In the genomic region with DNA sequence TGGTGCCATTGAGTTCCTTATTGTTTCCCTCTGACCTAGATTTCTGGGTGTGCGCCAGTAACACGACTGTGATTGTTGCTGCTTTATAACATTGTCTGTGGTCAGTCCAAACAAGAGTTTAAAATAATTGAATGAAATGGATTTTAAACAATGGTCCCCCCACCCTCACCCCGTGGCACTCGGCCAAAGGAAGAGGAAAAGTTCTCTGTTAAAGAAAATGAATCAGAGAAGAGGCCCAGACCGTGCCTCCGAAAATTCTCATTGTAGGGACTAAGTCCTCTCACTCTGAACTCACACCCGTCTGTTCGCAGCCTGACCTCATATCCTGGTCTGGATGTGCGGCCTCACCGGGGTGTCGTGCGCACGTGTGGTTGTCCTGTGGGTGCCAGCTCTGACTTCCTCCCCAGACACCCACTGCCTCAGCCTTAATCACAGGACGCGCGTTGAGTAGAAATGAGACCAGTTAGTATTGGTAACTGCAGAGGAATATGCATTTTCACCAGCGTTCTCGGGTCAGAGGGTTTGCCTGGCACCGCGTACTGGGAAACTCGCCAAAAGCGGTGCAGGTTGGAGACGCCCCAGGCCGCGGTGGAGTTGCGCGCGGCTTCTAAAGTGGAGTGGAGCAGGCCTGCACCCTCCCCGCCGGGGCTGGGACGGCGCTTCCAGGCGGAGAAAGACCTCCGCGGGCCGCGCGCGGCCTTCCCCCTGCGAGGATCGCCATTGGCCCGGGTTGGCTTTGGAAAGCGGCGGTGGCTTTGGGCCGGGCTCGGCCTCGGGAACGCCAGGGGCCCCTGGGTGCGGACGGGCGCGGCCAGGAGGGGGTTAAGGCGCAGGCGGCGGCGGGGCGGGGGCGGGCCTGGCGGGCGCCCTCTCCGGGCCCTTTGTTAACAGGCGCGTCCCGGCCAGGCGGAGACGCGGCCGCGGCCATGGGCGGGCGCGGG, we compare ENCODE assay signal across 7 cellular contexts. TPM values are rescaled to one million over a fixed set of nuclear protein-coding genes. Genes with fewer than 3 reads are reported as not detected.
DNase-seq lines count a peak whose midpoint lies in the region; ATAC-seq lines count a peak whose summit lies in the region.

A gene (plus strand): TSS at position 884 of the 941 bp plus-strand sequence. CDS start 193 bp downstream, outside the sequence.

- DNase-seq in NCI-H2196 (lab: John Stamatoyannopoulos, UW; ENCODE audit: unreplicated experiment): peak; percentile 71
- peak; percentile 24 for DNase-seq in activated CD4-positive, alpha-beta T cell treated with anti-CD3 and anti-CD28 coated beads for 1 hour
- peak; percentile 78 for DNase-seq in cerebellum (ENCODE audit: low spot score)
- peak; percentile 85 for DNase-seq in kidney glomerular epithelial cell (lab: John Stamatoyannopoulos, UW)
- DNase-seq in stimulated activated CD4-positive, alpha-beta T cell treated with anti-CD3 and anti-CD28 coated beads, Interleukin-1b, Interleukin-23, amount 100 ng/mL, for 48 hours: peak; percentile 88

- ATAC-seq in GM18508 (IDR thresholded peaks at IDR 0.05; ENCODE audit: insufficient read depth, unreplicated experiment): peak; percentile 50
- ATAC-seq in HG03039 (IDR thresholded peaks at IDR 0.05; ENCODE audit: unreplicated experiment): peak; percentile 50

RNA-seq across cellular contexts. Expression of the gene that starts here (rescaled TPM):
- 35.7 TPM for total RNA-seq in cerebellum

Comparison
In these comparisons a context has a peak if more than half of its experiments do, and no peak if none do; other contexts are left out.
1. Peak in every context shown above with its lines: DNase-seq and ATAC-seq.
2. DNase-seq: peak in every context shown above with its lines; median percentile 88 in stimulated activated CD4-positive, alpha-beta T cell treated with anti-CD3 and anti-CD28 coated beads, Interleukin-1b, Interleukin-23, amount 100 ng/mL, for 48 hours; 85 in kidney glomerular epithelial cell; 78 in cerebellum; 71 in NCI-H2196; 24 in activated CD4-positive, alpha-beta T cell treated with anti-CD3 and anti-CD28 coated beads for 1 hour.